ENCODE assay signal across 8 cellular contexts in genomic region chr4:52037730-52038108, GRCh38. TPM values are rescaled to one million over a fixed set of nuclear protein-coding genes. Genes with fewer than 3 reads are reported as not detected.
DNase-seq lines count a peak whose midpoint lies in the region; ATAC-seq and TF ChIP-seq lines count a peak whose summit lies in the region.

No MANE protein-coding gene starts in this region.

- peak; percentile 48 for DNase-seq in activated naive CD4-positive, alpha-beta T cell treated with anti-CD3 and anti-CD28 coated beads for 36 hours
- no peak for DNase-seq in activated naive CD4-positive, alpha-beta T cell treated with anti-CD3 and anti-CD28 coated beads, Interleukin-2, amount 50 U/mL, for 16 hours
- DNase-seq in NCI-H1105 (lab: John Stamatoyannopoulos, UW) (peak; percentile 28), adrenal gland (peak; percentile 21 to 57 (median 33)), hepatic stellate cell (ENCODE audit: low spot score) (peak; percentile 42), psoas muscle (peak; percentile 33 to 65), cortex of kidney (lab: John Stamatoyannopoulos, UW) (no peak)

- H3K27me3 ChIP-seq in adrenal gland (no peaks in the 10 kb centered on the region), psoas muscle (ENCODE audit: insufficient read depth in 3 of 3, low read length in 2 of 3) (peaks cover 0 to 3% (median 0%) of the 10 kb centered on the region in 3 donors)

- TF ChIP-seq CTCF in adrenal gland (IDR thresholded peaks at IDR 0.05) (no peak), psoas muscle (IDR thresholded peaks at IDR 0.05) (no peak)

- H3K9me3 Mint-ChIP-seq in activated naive CD4-positive, alpha-beta T cell treated with anti-CD3 and anti-CD28 coated beads for 36 hours, result no peaks in the 10 kb centered on the region

- H3K27ac ChIP-seq in adrenal gland, result peak overlapping the region in 3 of 5 donors; percentile 58 to 82 (median 74)
- H3K27ac ChIP-seq in psoas muscle, result peak overlapping the region; percentile 87

- H3K4me1 ChIP-seq in adrenal gland (replicated peaks in 1 of 2) (peaks cover 0 to 28% of the 10 kb centered on the region in 2 donors), psoas muscle (peaks cover 32% of the 10 kb centered on the region)

- H3K36me3 ChIP-seq in adrenal gland (replicated peaks in 1 of 2) (no peaks in the 10 kb centered on the region), psoas muscle (ENCODE audit: insufficient read depth in 1 of 2, low read depth in 1 of 2) (peaks cover 0 to 11% of the 10 kb centered on the region in 2 donors)

- WGBS in adrenal gland, 4 donors, result 0 to 2% (median 1%) methylated on average over 5 to 27 of the region's 27 CpGs
- WGBS in psoas muscle, 3 donors, result 0 to 1% (median 0%) methylated on average over 17 to 27 of the region's 27 CpGs

- peaks cover 20% of the 10 kb centered on the region for H3K4me1 Mint-ChIP-seq in activated naive CD4-positive, alpha-beta T cell treated with anti-CD3 and anti-CD28 coated beads for 36 hours (ENCODE audit: low read depth)

- no peak for TF ChIP-seq POLR2A in adrenal gland (IDR thresholded peaks at IDR 0.05)

- H3K9me3 ChIP-seq in adrenal gland (replicated peaks in 1 of 3) (no peaks in the 10 kb centered on the region), psoas muscle (no peaks in the 10 kb centered on the region)

- intact Hi-C loops in activated naive CD4-positive, alpha-beta T cell treated with anti-CD3 and anti-CD28 coated beads for 36 hours (cut with micrococcal nuclease), result loop anchor here (1.0 to 10.0 kb wide), 2 partner anchors 194 to 677 kb away; partner anchors contain the start of gene DCUN1D4
- intact Hi-C loops in adrenal gland (cut with DNase I) (no loop called here), psoas muscle (cut with DNase I) (loop anchor here (5.0 kb wide), 3 partner anchors 35 to 200 kb away; partner anchors contain the start of gene DCUN1D4 (in 1 of the 2))

- CTCF ChIA-PET in activated naive CD4-positive, alpha-beta T cell treated with anti-CD3 and anti-CD28 coated beads for 36 hours (lab: Charles Lee), result interaction anchor here (1.1 to 1.5 kb wide), 3 partner anchors 9 to 142 kb away, joined by 3 read pairs; no protein-coding TSS in a partner anchor

- ATAC-seq in HG02588 (IDR thresholded peaks at IDR 0.05; ENCODE audit: unreplicated experiment), result peak; percentile 55
- peak; percentile 78 to 90 (median 83) for ATAC-seq in psoas muscle

- H3K4me3 Mint-ChIP-seq in activated naive CD4-positive, alpha-beta T cell treated with anti-CD3 and anti-CD28 coated beads for 36 hours, result peak overlapping the region; percentile 79

- H3K4me3 ChIP-seq in adrenal gland (peak overlapping the region in 3 of 4 donors; percentile 60 to 90 (median 74)), psoas muscle (peak overlapping the region; percentile 90)

- H3K36me3 Mint-ChIP-seq in activated naive CD4-positive, alpha-beta T cell treated with anti-CD3 and anti-CD28 coated beads for 36 hours (ENCODE audit: low read depth), result no peaks in the 10 kb centered on the region

- H3K27ac Mint-ChIP-seq in activated naive CD4-positive, alpha-beta T cell treated with anti-CD3 and anti-CD28 coated beads for 36 hours, result no peak overlapping the region

- H3K27me3 Mint-ChIP-seq in activated naive CD4-positive, alpha-beta T cell treated with anti-CD3 and anti-CD28 coated beads for 36 hours (ENCODE audit: low read depth), result peaks cover 11% of the 10 kb centered on the region

RNA-seq across cellular contexts. Expression of gene SGCB, which starts 0.4 kb away (rescaled TPM):
- total RNA-seq in activated naive CD4-positive, alpha-beta T cell treated with anti-CD3 and anti-CD28 coated beads for 36 hours, result 1 to 10 TPM; 7.9 to 8.5 TPM
- total RNA-seq in adrenal gland (10 to 100 TPM; 11.1 to 55.3 (median 32.7) TPM), psoas muscle (10 to 100 TPM; 51.4 to 83.8 (median 78.6) TPM)
- polyA plus RNA-seq in adrenal gland (10 to 100 TPM in 2 of 3 donors, 1 to 10 TPM in 1; 7.7 to 41.2 (median 11.2) TPM), psoas muscle (10 to 100 TPM; 12.2 to 53.8 (median 38.1) TPM)

RNA-seq across cellular contexts. Expression of gene SPATA18, which starts 13.4 kb away (rescaled TPM):
- total RNA-seq in activated naive CD4-positive, alpha-beta T cell treated with anti-CD3 and anti-CD28 coated beads for 36 hours, result under 1 TPM in 1 of 2 experiments, not detected in 1; 0.40 TPM
- total RNA-seq in adrenal gland, result 10 to 100 TPM in 6 of 8 donors, 1 to 10 TPM in 2; 4.2 to 29.2 (median 15.3) TPM
- polyA plus RNA-seq in adrenal gland, result 1 to 10 TPM; 2.5 to 5.6 (median 2.5) TPM
- 1 to 10 TPM in 3 of 4 donors, under 1 TPM in 1; 0.74 to 2.5 (median 1.3) TPM for total RNA-seq in psoas muscle
- polyA plus RNA-seq in psoas muscle, result under 1 TPM; 0.14 to 0.88 (median 0.14) TPM

RNA-seq across cellular contexts. Expression of gene LRRC66, which starts 17.6 kb away (rescaled TPM):
- not detected for total RNA-seq in activated naive CD4-positive, alpha-beta T cell treated with anti-CD3 and anti-CD28 coated beads for 36 hours
- total RNA-seq in adrenal gland, result under 1 TPM in 6 of 8 donors, not detected in 2; 0.14 to 0.44 (median 0.20) TPM
- 1 to 10 TPM in 1 of 3 donors, under 1 TPM in 2; 0.37 to 1.0 (median 0.54) TPM for polyA plus RNA-seq in adrenal gland
- 1 to 10 TPM in 3 of 4 donors, under 1 TPM in 1; 0.95 to 1.2 (median 1.2) TPM for total RNA-seq in psoas muscle
- polyA plus RNA-seq in psoas muscle, result 1 to 10 TPM in 1 of 3 donors, under 1 TPM in 2; 0.09 to 1.3 (median 0.89) TPM

Comparison
In these comparisons a context has a peak if more than half of its experiments do, and no peak if none do; other contexts are left out.
1. DNase-seq: peak in activated naive CD4-positive, alpha-beta T cell treated with anti-CD3 and anti-CD28 coated beads for 36 hours (single experiment), NCI-H1105 (single experiment), adrenal gland (7 of 7), hepatic stellate cell (single experiment) and psoas muscle (2 of 2); none in activated naive CD4-positive, alpha-beta T cell treated with anti-CD3 and anti-CD28 coated beads, Interleukin-2, amount 50 U/mL, for 16 hours (single experiment) and cortex of kidney (single experiment).
2. intact Hi-C loops: an anchor here in activated naive CD4-positive, alpha-beta T cell treated with anti-CD3 and anti-CD28 coated beads for 36 hours (1.0 to 10.0 kb wide) and psoas muscle (5.0 kb wide); none called in adrenal gland.